17 cellular contexts compared by ENCODE assay signal in the genomic region with DNA sequence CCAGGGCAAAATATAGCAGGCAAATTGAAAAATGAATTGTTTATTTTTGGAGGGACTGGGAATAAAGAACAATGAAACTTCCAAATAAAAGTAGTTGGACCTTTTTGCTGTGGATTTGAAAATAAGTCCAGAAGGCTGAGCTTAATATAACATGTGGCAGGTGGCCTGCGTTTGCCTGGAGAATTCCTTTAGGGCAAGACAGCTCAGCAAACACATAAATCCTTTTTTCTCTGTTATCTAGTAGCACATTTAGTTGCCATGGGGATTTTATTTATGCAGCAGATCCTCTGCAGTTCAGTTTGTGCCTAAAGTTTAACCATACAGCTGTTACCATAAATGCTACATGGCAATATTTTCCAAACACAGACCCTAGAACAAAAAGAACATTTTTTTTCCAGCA.
A peak's percentile ranks its signal among the peaks of the same experiment; 100 is the strongest.
DNase-seq lines count a peak whose midpoint lies in the region; ATAC-seq and TF ChIP-seq lines count a peak whose summit lies in the region.
"Had no signal": no experiment of that assay in that cellular context is flagged by ENCODE, and none has a peak within 500 bp of the region (broad histone marks: within the 10 kb centered on the region; RNA-seq: fewer than 3 reads in every experiment).

No MANE protein-coding gene starts in this region.

- TF ChIP-seq CTCF in WERI-Rb-1 (IDR thresholded peaks at IDR 0.05; ENCODE audit: low read depth, low read length), result no peak
- no peak for TF ChIP-seq CTCF in stomach (IDR thresholded peaks at IDR 0.05)

- TF ChIP-seq POLR2A in stomach (IDR thresholded peaks at IDR 0.05), result no peak

- no peaks in the 10 kb centered on the region for H3K36me3 ChIP-seq in WERI-Rb-1
- H3K36me3 ChIP-seq in stomach, result no peaks in the 10 kb centered on the region
- H3K36me3 ChIP-seq: brain microvascular endothelial cell, lower lobe of right lung had no signal

- DNase-seq in NCI-H345 (lab: John Stamatoyannopoulos, UW) (peak; percentile 19), NCI-H345 treated with DMSO at 0.1 percent for 48 hours (lab: John Stamatoyannopoulos, UW; ENCODE audit: unreplicated experiment) (no peak), NCI-H524 treated with DMSO at 0.1 percent for 48 hours (lab: John Stamatoyannopoulos, UW) (peak; percentile 23), WERI-Rb-1 (peak; percentile 37), superior temporal gyrus (ENCODE audit: extremely low spot score) (peak; percentile 40), left colon (no peak), stomach (no peak)
- DNase-seq in stimulated activated naive CD4-positive, alpha-beta T cell treated with Interleukin-2 at 50 U/mL for 16 hours (lab: John Stamatoyannopoulos, UW), result no peak
- DNase-seq: 8988T; activated T-cell treated with anti-CD3 and anti-CD28 coated beads, Interleukin-2, amount 50 U/mL, for 72 hours; brain microvascular endothelial cell; C1 segment of cervical spinal cord; IMR-90; lower lobe of right lung; trophoblast cell had no signal

- TF ChIP-seq EP300 in stomach (IDR thresholded peaks at IDR 0.05), result no peak

- H3K9me3 ChIP-seq in WERI-Rb-1 (ENCODE audit: severe bottlenecking) (no peaks in the 10 kb centered on the region), stomach (no peaks in the 10 kb centered on the region)
- H3K9me3 ChIP-seq: lower lobe of right lung had no signal

- H3K4me3 ChIP-seq in WERI-Rb-1 (ENCODE audit: low read depth, low read length) (no peak overlapping the region), stomach (no peak overlapping the region)
- H3K4me3 ChIP-seq: lower lobe of right lung had no signal

- ATAC-seq in left colon, result no peak
- ATAC-seq: activated T-cell treated with anti-CD3 and anti-CD28 coated beads, Interleukin-2, amount 50 U/mL, for 72 hours; lower lobe of right lung; natural killer cell treated with Interleukin-12 subunit alpha and Interleukin-12 subunit beta and Interleukin-15 and Interleukin-18, amount 100 ng/mL, for 72 hours; stimulated activated effector memory CD8-positive, alpha-beta T cell treated with anti-CD3 and anti-CD28 coated beads, Interleukin-12 subunit alpha, Interleukin-12 subunit beta, amount 100 ng/mL, for 72 hours had no signal

- H3K4me1 ChIP-seq in stomach, result no peaks in the 10 kb centered on the region
- H3K4me1 ChIP-seq: lower lobe of right lung had no signal

- H3K27me3 ChIP-seq in WERI-Rb-1 (ENCODE audit: insufficient read depth, low read depth, severe bottlenecking), result no peaks in the 10 kb centered on the region
- no peaks in the 10 kb centered on the region for H3K27me3 ChIP-seq in stomach
- H3K27me3 ChIP-seq: brain microvascular endothelial cell had no signal

- WGBS in stomach, 5 donors, result 10 to 22% (median 14%) methylated on average over 1 of the region's 1 CpG

- H3K27ac ChIP-seq in WERI-Rb-1 (no peak overlapping the region), stomach (no peak overlapping the region)
- H3K27ac ChIP-seq: brain microvascular endothelial cell, lower lobe of right lung had no signal

- intact Hi-C loops in left colon (cut with DNase I, micrococcal nuclease), result no loop called here
- intact Hi-C loops in stomach (cut with DNase I; ENCODE audit: low total_unique reads), result no loop called here

Comparison
In these comparisons a context has a peak if more than half of its experiments do, and no peak if none do; other contexts are left out.
1. DNase-seq: peak in NCI-H345 (single experiment), NCI-H524 treated with DMSO at 0.1 percent for 48 hours (single experiment), WERI-Rb-1 (single experiment) and superior temporal gyrus (single experiment); none in NCI-H345 treated with DMSO at 0.1 percent for 48 hours (single experiment), left colon (0 of 2), stomach (single experiment) and stimulated activated naive CD4-positive, alpha-beta T cell treated with Interleukin-2 at 50 U/mL for 16 hours (single experiment).